Comparison of ENCODE assay signal across 17 cellular contexts in the genomic region with DNA sequence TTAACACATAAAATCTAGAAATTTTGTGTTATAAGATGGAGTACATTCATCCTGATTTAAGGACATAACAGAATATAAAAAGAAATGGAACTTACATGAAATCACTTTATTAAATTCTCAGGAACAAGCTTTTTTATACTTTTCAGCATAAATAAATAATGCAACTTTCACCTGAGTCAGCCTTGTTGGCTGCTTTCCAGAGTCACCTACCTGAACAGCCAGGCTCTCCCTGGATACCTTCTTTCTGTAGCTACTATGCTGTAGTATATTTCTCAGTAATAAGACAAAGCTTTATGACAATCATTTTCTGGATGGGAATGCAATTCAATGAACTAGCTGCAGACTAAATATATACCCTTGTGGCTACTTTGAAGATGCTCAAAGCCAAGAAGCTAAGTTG.
DNase-seq lines count a peak whose midpoint lies in the region; ATAC-seq and TF ChIP-seq lines count a peak whose summit lies in the region.
"Had no signal": no experiment of that assay in that cellular context is flagged by ENCODE, and none has a peak within 500 bp of the region (broad histone marks: within the 10 kb centered on the region; RNA-seq: fewer than 3 reads in every experiment).

No MANE protein-coding gene starts in this region.

- intact Hi-C loops in HCT116 (cut with micrococcal nuclease) (no loop called here), posterior vena cava (cut with DNase I) (no loop called here)

- no peaks in the 10 kb centered on the region for H3K36me3 ChIP-seq in HCT116 (ENCODE audit: control insufficient read depth in 1 of 2, insufficient read depth in 2 of 2, low read length in 2 of 2)

- no peaks in the 10 kb centered on the region for H3K9me2 ChIP-seq in HCT116 (ENCODE audit: insufficient read depth)

- H3K4me3 ChIP-seq in HCT116 (replicated peaks in 1 of 2; ENCODE audit: low read depth in 1 of 2, low read length in 2 of 2), result no peak overlapping the region
- H3K4me3 ChIP-seq: SK-N-MC had no signal

- peak; percentile 36 for DNase-seq in NCI-H1105 treated with DMSO at 0.1 percent for 48 hours (lab: John Stamatoyannopoulos, UW)
- no peak for DNase-seq in NCI-H1105 (lab: John Stamatoyannopoulos, UW)
- DNase-seq in HCT116 (ENCODE audit: low read depth, low spot score), result no peak
- peak; percentile 71 for DNase-seq in NCI-H69 (lab: John Stamatoyannopoulos, UW)
- DNase-seq in kidney tubule cell (ENCODE audit: low spot score), result peak; percentile 29
- no peak for DNase-seq in mucosa of gallbladder (ENCODE audit: low spot score)
- no peak for DNase-seq in posterior vena cava (ENCODE audit: low spot score)
- DNase-seq: CD4-positive, alpha-beta memory T cell; H9; NCI-H146; NCI-H2227 treated with DMSO at 0.1 percent for 48 hours; NCI-H774; Right ventricle myocardium superior; T-cell; T1000 had no signal

- peaks cover 2 to 7% of the 10 kb centered on the region in 2 experiments; a peak in 2 of 4 replicates for H3K4me1 ChIP-seq in HCT116 (ENCODE audit: control insufficient read depth in 1 of 2, insufficient read depth in 2 of 2, low read length in 2 of 2)

- BruUV-seq in HCT116 (replicated peaks; lab: Mats Ljungman, UMichigan), result no TSS peak

- H4K20me1 ChIP-seq in HCT116 (ENCODE audit: insufficient read depth), result no peaks in the 10 kb centered on the region

- no peak for TF ChIP-seq RAD21 in HCT116 (IDR thresholded peaks at IDR 0.05; ENCODE audit: low read depth)

- TF ChIP-seq POLR2A in HCT116 (IDR thresholded peaks at IDR 0.05; ENCODE audit: borderline replicate concordance, extremely low read depth, insufficient read depth, insufficient read length), result no peak

- CTCF ChIA-PET in HCT116 (lab: Charles Lee), result interaction anchor here (1.1 kb wide), 1 partner anchor 14 kb away, joined by 3 read pairs; no protein-coding TSS in a partner anchor

- no peaks in the 10 kb centered on the region for H3K27me3 ChIP-seq in HCT116 (ENCODE audit: insufficient read depth, low read length)

- ATAC-seq in HCT116 (no peak), GM18520 (IDR thresholded peaks at IDR 0.05; ENCODE audit: unreplicated experiment) (no peak)
- ATAC-seq: T-cell had no signal

- no peaks in the 10 kb centered on the region for H3K9me3 ChIP-seq in HCT116 (ENCODE audit: control insufficient read depth in 1 of 2, insufficient read depth in 1 of 2, low read depth in 1 of 2, low read length in 2 of 2)

- H2AFZ ChIP-seq in HCT116 (ENCODE audit: low read depth, low read length, poor library complexity, severe bottlenecking), result peak overlapping the region; percentile 41

- H3K27ac ChIP-seq in HCT116 (ENCODE audit: low read depth, low read length), result no peak overlapping the region
- H3K27ac ChIP-seq: SK-N-MC had no signal

- POLR2A ChIA-PET in HCT116 (lab: Charles Lee), result no interaction called here

- H3K79me2 ChIP-seq in HCT116 (ENCODE audit: insufficient read depth, low read length), result no peaks in the 10 kb centered on the region

- H3K4me2 ChIP-seq in HCT116 (ENCODE audit: low read length), result no peak overlapping the region

- no peak for TF ChIP-seq CTCF in HCT116 (IDR thresholded peaks at IDR 0.05 in 2 of 3, conservative IDR thresholded peaks at IDR 0.05 in 1 of 3; ENCODE audit: borderline replicate concordance in 1 of 3, insufficient read depth in 1 of 3, low read depth in 2 of 3, low read length in 2 of 3)

- RAD21 ChIA-PET in HCT116 (lab: Charles Lee; ENCODE audit: low non-redundant PET in 1 of 2, low total read pairs in 2 of 2, uncharacterized antibody in 2 of 2, unreplicated experiment in 2 of 2), result no interaction called here

- H3K9ac ChIP-seq in HCT116 (ENCODE audit: low read length), result no peak overlapping the region

TF ChIP-seq in HCT116, 20 proteins besides CTCF, POLR2A, EP300 and RAD21:
- TF ChIP-seq TCF7L2 (IDR thresholded peaks at IDR 0.05; ENCODE audit: borderline replicate concordance, extremely low read depth, insufficient read depth, insufficient read length) (no peak), FOSL1 (IDR thresholded peaks at IDR 0.05; ENCODE audit: low read depth) (no peak), MAX (IDR thresholded peaks at IDR 0.05) (no peak), ZBTB33 (IDR thresholded peaks at IDR 0.05; ENCODE audit: extremely low read depth, insufficient replicate concordance, low read length) (no peak), POLR2AphosphoS5 (IDR thresholded peaks at IDR 0.05; ENCODE audit: low read depth, low read length) (no peak), SIN3A (IDR thresholded peaks at IDR 0.05; ENCODE audit: low read depth) (no peak), ZFX (IDR thresholded peaks at IDR 0.05) (no peak), CEBPB (IDR thresholded peaks at IDR 0.05; ENCODE audit: low read depth) (no peak), JUND (IDR thresholded peaks at IDR 0.05) (no peak), SP1 (IDR thresholded peaks at IDR 0.05; ENCODE audit: low read depth) (no peak), EGR1 (IDR thresholded peaks at IDR 0.05; ENCODE audit: low read depth) (no peak), SRF (IDR thresholded peaks at IDR 0.05; ENCODE audit: low read depth) (no peak), EZH2 (IDR thresholded peaks at IDR 0.05) (no peak), CBX3 (IDR thresholded peaks at IDR 0.05; ENCODE audit: low read depth) (no peak), ZNF274 (IDR thresholded peaks at IDR 0.05; ENCODE audit: low read depth, low read length) (no peak), YY1 (IDR thresholded peaks at IDR 0.05; ENCODE audit: extremely low read depth, insufficient replicate concordance, low read depth, low read length) (no peak), ELF1 (IDR thresholded peaks at IDR 0.05; ENCODE audit: borderline replicate concordance, low read depth) (no peak)
- TF ChIP-seq, protein P1, sequence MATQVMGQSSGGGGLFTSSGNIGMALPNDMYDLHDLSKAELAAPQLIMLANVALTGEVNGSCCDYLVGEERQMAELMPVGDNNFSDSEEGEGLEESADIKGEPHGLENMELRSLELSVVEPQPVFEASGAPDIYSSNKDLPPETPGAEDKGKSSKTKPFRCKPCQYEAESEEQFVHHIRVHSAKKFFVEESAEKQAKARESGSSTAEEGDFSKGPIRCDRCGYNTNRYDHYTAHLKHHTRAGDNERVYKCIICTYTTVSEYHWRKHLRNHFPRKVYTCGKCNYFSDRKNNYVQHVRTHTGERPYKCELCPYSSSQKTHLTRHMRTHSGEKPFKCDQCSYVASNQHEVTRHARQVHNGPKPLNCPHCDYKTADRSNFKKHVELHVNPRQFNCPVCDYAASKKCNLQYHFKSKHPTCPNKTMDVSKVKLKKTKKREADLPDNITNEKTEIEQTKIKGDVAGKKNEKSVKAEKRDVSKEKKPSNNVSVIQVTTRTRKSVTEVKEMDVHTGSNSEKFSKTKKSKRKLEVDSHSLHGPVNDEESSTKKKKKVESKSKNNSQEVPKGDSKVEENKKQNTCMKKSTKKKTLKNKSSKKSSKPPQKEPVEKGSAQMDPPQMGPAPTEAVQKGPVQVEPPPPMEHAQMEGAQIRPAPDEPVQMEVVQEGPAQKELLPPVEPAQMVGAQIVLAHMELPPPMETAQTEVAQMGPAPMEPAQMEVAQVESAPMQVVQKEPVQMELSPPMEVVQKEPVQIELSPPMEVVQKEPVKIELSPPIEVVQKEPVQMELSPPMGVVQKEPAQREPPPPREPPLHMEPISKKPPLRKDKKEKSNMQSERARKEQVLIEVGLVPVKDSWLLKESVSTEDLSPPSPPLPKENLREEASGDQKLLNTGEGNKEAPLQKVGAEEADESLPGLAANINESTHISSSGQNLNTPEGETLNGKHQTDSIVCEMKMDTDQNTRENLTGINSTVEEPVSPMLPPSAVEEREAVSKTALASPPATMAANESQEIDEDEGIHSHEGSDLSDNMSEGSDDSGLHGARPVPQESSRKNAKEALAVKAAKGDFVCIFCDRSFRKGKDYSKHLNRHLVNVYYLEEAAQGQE (IDR thresholded peaks at IDR 0.05; ENCODE audit: low read depth), result no peak
- TF ChIP-seq, protein P2, sequence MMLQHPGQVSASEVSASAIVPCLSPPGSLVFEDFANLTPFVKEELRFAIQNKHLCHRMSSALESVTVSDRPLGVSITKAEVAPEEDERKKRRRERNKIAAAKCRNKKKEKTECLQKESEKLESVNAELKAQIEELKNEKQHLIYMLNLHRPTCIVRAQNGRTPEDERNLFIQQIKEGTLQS (IDR thresholded peaks at IDR 0.05), result no peak
TF ChIP-seq in HCT116: peak in this region for 0.

Comparison
In these comparisons a context has a peak if more than half of its experiments do, and no peak if none do; other contexts are left out.
1. DNase-seq: peak in NCI-H1105 treated with DMSO at 0.1 percent for 48 hours (single experiment), NCI-H69 (single experiment) and kidney tubule cell (single experiment); none in NCI-H1105 (single experiment), HCT116 (single experiment), mucosa of gallbladder (single experiment) and posterior vena cava (single experiment).